In the genomic region with DNA sequence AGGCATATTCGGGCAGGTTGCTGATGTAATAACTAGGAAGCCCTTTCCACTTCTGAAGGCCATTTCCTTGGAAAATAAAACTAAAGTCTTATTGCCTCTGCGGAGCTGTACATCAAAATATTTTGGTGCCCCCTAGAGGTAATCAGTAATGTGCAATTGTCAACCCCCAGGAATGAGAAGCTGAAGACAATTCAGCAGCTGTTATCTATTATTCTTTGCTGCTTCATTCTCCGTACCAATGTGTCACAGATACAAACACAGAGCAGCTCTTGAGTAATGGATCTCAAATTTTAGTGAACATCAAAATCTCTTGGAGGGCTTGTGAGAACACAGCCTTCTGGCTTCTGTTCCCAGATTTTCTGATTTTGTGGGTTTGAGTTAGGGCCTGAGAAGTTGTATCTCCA, we compare ENCODE assay signal across 8 cellular contexts. TPM values are rescaled to one million over a fixed set of nuclear protein-coding genes. Genes with fewer than 3 reads are reported as not detected.
DNase-seq lines count a peak whose midpoint lies in the region; ATAC-seq and TF ChIP-seq lines count a peak whose summit lies in the region.

No MANE protein-coding gene starts in this region.

- H3K4me1 ChIP-seq in heart right ventricle, result peaks cover 3 to 28% (median 15%) of the 10 kb centered on the region in 9 donors
- H3K4me1 ChIP-seq in right cardiac atrium (ENCODE audit: control insufficient read depth, insufficient read depth, low read length), result no peaks in the 10 kb centered on the region
- no peaks in the 10 kb centered on the region for H3K4me1 ChIP-seq in upper lobe of right lung

- H3K27me3 ChIP-seq in heart right ventricle (peaks cover 0 to 29% (median 12%) of the 10 kb centered on the region in 7 donors), right cardiac atrium (ENCODE audit: control insufficient read depth, insufficient read depth) (no peaks in the 10 kb centered on the region), WERI-Rb-1 (ENCODE audit: insufficient read depth, low read depth, severe bottlenecking) (peaks cover 16% of the 10 kb centered on the region), upper lobe of right lung (peaks cover 9% of the 10 kb centered on the region)

- TF ChIP-seq CTCF in heart right ventricle (IDR thresholded peaks at IDR 0.05) (peak; percentile 28 to 75 (median 64)), WERI-Rb-1 (IDR thresholded peaks at IDR 0.05; ENCODE audit: low read depth, low read length) (peak; percentile 52), upper lobe of right lung (IDR thresholded peaks at IDR 0.05) (peak; percentile 66)

- no peak overlapping the region for H3K27ac ChIP-seq in heart right ventricle
- H3K27ac ChIP-seq in right cardiac atrium (ENCODE audit: low read length), result no peak overlapping the region
- no peak overlapping the region for H3K27ac ChIP-seq in WERI-Rb-1
- no peak overlapping the region for H3K27ac ChIP-seq in upper lobe of right lung

- ATAC-seq in heart right ventricle (peak in 1 of 8 donors; percentile 37), right cardiac atrium (no peak), upper lobe of right lung (peak; percentile 22), HG02571 (IDR thresholded peaks at IDR 0.05; ENCODE audit: unreplicated experiment) (no peak), GM18907 (IDR thresholded peaks at IDR 0.05; ENCODE audit: unreplicated experiment) (no peak)

- H3K4me3 ChIP-seq in heart right ventricle (no peak overlapping the region), right cardiac atrium (ENCODE audit: low read length) (no peak overlapping the region), WERI-Rb-1 (ENCODE audit: low read depth, low read length) (no peak overlapping the region), upper lobe of right lung (no peak overlapping the region)

- WGBS in heart right ventricle, 2 donors, result 4 to 7% methylated on average over 3 of the region's 3 CpGs
- 5% methylated on average over 3 of the region's 3 CpGs for WGBS in right cardiac atrium

- intact Hi-C loops in heart right ventricle (cut with DNase I) (loop anchor here in 7 of 10 donors (5.0 to 10.0 kb wide), 4 partner anchors 1021 to 1563 kb away; no protein-coding TSS in a partner anchor), right cardiac atrium (cut with DNase I) (loop anchor here in 1 of 4 donors (10.0 kb wide), 1 partner anchor 1023 kb away; no protein-coding TSS in a partner anchor), upper lobe of right lung (cut with DNase I) (no loop called here)

- DNase-seq in heart right ventricle (no peak), right cardiac atrium (no peak), NCI-H1694 treated with DMSO at 0.1 percent for 48 hours (lab: John Stamatoyannopoulos, UW) (peak; percentile 69), WERI-Rb-1 (peak; percentile 22), inferior parietal cortex (ENCODE audit: extremely low spot score) (peak; percentile 73), upper lobe of right lung (no peak)

- H3K36me3 ChIP-seq in heart right ventricle (no peaks in the 10 kb centered on the region), WERI-Rb-1 (no peaks in the 10 kb centered on the region), upper lobe of right lung (no peaks in the 10 kb centered on the region)

- H3K9me3 ChIP-seq in heart right ventricle (peaks cover 0 to 3% (median 0%) of the 10 kb centered on the region in 11 donors), right cardiac atrium (ENCODE audit: control insufficient read depth, low read length) (no peaks in the 10 kb centered on the region), WERI-Rb-1 (ENCODE audit: severe bottlenecking) (no peaks in the 10 kb centered on the region), upper lobe of right lung (no peaks in the 10 kb centered on the region)

RNA-seq across cellular contexts. Expression of a gene that starts 3.5 kb away (rescaled TPM):
- total RNA-seq in heart right ventricle (10 to 100 TPM in 1 of 10 donors, 1 to 10 TPM in 9; 4.2 to 11.9 (median 5.9) TPM), right cardiac atrium (10 to 100 TPM; 10.2 to 13.8 (median 10.9) TPM), upper lobe of right lung (181 TPM)
- polyA plus RNA-seq in heart right ventricle (1 to 10 TPM; 1.1 to 2.9 TPM), right cardiac atrium (2.9 TPM)

Comparison
In these comparisons a context has a peak if more than half of its experiments do, and no peak if none do; other contexts are left out.
1. DNase-seq: peak in NCI-H1694 treated with DMSO at 0.1 percent for 48 hours (single experiment), WERI-Rb-1 (single experiment) and inferior parietal cortex (single experiment); none in heart right ventricle (0 of 2), right cardiac atrium (0 of 3) and upper lobe of right lung (single experiment).
2. RNA of a gene that starts 3.5 kb away (total RNA-seq): 181 TPM in upper lobe of right lung (single experiment); 10.2 to 13.8 TPM in right cardiac atrium and 4.2 to 11.9 TPM in heart right ventricle; every median in the first group is over 10 times any median in the second.
3. Peak in every context shown above with its lines, with median percentiles within 50 percentile points of each other: CTCF ChIP-seq.